7 cellular contexts compared by ENCODE assay signal in genomic region chr21:44196212-44197155, GRCh38. TPM values are rescaled to one million over a fixed set of nuclear protein-coding genes. Genes with fewer than 3 reads are reported as not detected.
DNase-seq lines count a peak whose midpoint lies in the region; ATAC-seq and FAIRE-seq lines count a peak whose summit lies in the region.
"Not testable (repeated sequence)": the region's sequence is repeated elsewhere in the genome, so short reads cannot be mapped to it uniquely, and the experiment has no call there.

No MANE protein-coding gene starts in this region.

- not testable (repeated sequence) for H3K27me3 ChIP-seq in naive thymus-derived CD4-positive, alpha-beta T cell (ENCODE audit: control insufficient read depth in 2 of 2, insufficient read depth in 2 of 2, low read length in 2 of 2)

- not testable (repeated sequence) for H3K27me3 Mint-ChIP-seq in activated CD4-positive, alpha-beta T cell treated with anti-CD3 and anti-CD28 coated beads for 36 hours; naive thymus-derived CD4-positive, alpha-beta T cell

- H3K4me3 ChIP-seq in naive thymus-derived CD4-positive, alpha-beta T cell (ENCODE audit: low read length) = not testable (repeated sequence)

- not testable (repeated sequence) for H3K9me3 ChIP-seq in naive thymus-derived CD4-positive, alpha-beta T cell (ENCODE audit: control insufficient read depth in 2 of 3, low read length in 3 of 3)

- not testable (repeated sequence) for H3K4me1 Mint-ChIP-seq in activated CD4-positive, alpha-beta T cell treated with anti-CD3 and anti-CD28 coated beads for 36 hours; naive thymus-derived CD4-positive, alpha-beta T cell

- H3K27ac Mint-ChIP-seq in activated CD4-positive, alpha-beta T cell treated with anti-CD3 and anti-CD28 coated beads for 36 hours = not testable (repeated sequence)
- peak overlapping the region in 2 of 9 donors; percentile 34 to 83 for H3K27ac Mint-ChIP-seq in naive thymus-derived CD4-positive, alpha-beta T cell

- intact Hi-C loops in activated CD4-positive, alpha-beta T cell treated with anti-CD3 and anti-CD28 coated beads for 36 hours (cut with DNase I, micrococcal nuclease); Right ventricle myocardium inferior (cut with DNase I); naive thymus-derived CD4-positive, alpha-beta T cell (cut with micrococcal nuclease): not testable (repeated sequence)

- H3K36me3 ChIP-seq in naive thymus-derived CD4-positive, alpha-beta T cell (ENCODE audit: control insufficient read depth in 2 of 3, insufficient read depth in 3 of 3, low read length in 3 of 3) = not testable (repeated sequence)

- not testable (repeated sequence) for H3K9me3 Mint-ChIP-seq in activated CD4-positive, alpha-beta T cell treated with anti-CD3 and anti-CD28 coated beads for 36 hours (ENCODE audit: low read depth); naive thymus-derived CD4-positive, alpha-beta T cell

- CTCF ChIA-PET in activated CD4-positive, alpha-beta T cell treated with anti-CD3 and anti-CD28 coated beads for 36 hours (lab: Charles Lee); naive thymus-derived CD4-positive, alpha-beta T cell (lab: Charles Lee): not testable (repeated sequence)

- not testable (repeated sequence) for DNase-seq in GM18507 (ENCODE audit: extremely low spot score, insufficient read length, low read depth); activated CD4-positive, alpha-beta T cell treated with anti-CD3 and anti-CD28 coated beads for 36 hours; Right ventricle myocardium inferior (ENCODE audit: missing footprints)
- DNase-seq in SIG-M5 (lab: John Stamatoyannopoulos, UW) = peak; percentile 13
- DNase-seq in activated naive CD4-positive, alpha-beta T cell treated with anti-CD3 and anti-CD28 coated beads, Interleukin-2, amount 50 U/mL, for 16 hours = peak; percentile 71
- peak in 5 of 9 donors; percentile 57 to 87 (median 70) for DNase-seq in naive thymus-derived CD4-positive, alpha-beta T cell
- DNase-seq in stimulated activated CD4-positive, alpha-beta T cell treated with anti-CD3 and anti-CD28 coated beads, Interleukin-4, amount 100 ng/mL, for 48 hours (ENCODE audit: low read depth in 2 of 2) = peak; percentile 56

- ATAC-seq in activated CD4-positive, alpha-beta T cell treated with anti-CD3 and anti-CD28 coated beads for 36 hours = peak; percentile 69
- peak; percentile 50 for ATAC-seq in Right ventricle myocardium inferior
- ATAC-seq in naive thymus-derived CD4-positive, alpha-beta T cell = peak; percentile 75

- H3K27ac ChIP-seq in naive thymus-derived CD4-positive, alpha-beta T cell (ENCODE audit: low read depth, low read length) = not testable (repeated sequence)

- not testable (repeated sequence) for H3K4me3 Mint-ChIP-seq in activated CD4-positive, alpha-beta T cell treated with anti-CD3 and anti-CD28 coated beads for 36 hours; naive thymus-derived CD4-positive, alpha-beta T cell

- not testable (repeated sequence) for H3K4me1 ChIP-seq in naive thymus-derived CD4-positive, alpha-beta T cell (ENCODE audit: control insufficient read depth in 2 of 2, insufficient read depth in 2 of 2, low read length in 2 of 2)

- POLR2A ChIA-PET in activated CD4-positive, alpha-beta T cell treated with anti-CD3 and anti-CD28 coated beads for 36 hours (lab: Charles Lee); naive thymus-derived CD4-positive, alpha-beta T cell (lab: Charles Lee): not testable (repeated sequence)

- peak; percentile 91 for FAIRE-seq in GM18507 (lab: Jason Lieb, UNC)

- not testable (repeated sequence) for H3K36me3 Mint-ChIP-seq in activated CD4-positive, alpha-beta T cell treated with anti-CD3 and anti-CD28 coated beads for 36 hours (ENCODE audit: low read depth); naive thymus-derived CD4-positive, alpha-beta T cell

RNA-seq across cellular contexts. Expression of gene ICOSLG, which starts 44.3 kb away (rescaled TPM):
- 1 to 10 TPM; 2.4 to 2.8 TPM for total RNA-seq in activated CD4-positive, alpha-beta T cell treated with anti-CD3 and anti-CD28 coated beads for 36 hours
- total RNA-seq in Right ventricle myocardium inferior = 4.9 TPM
- 10 to 100 TPM in 3 of 5 experiments, 1 to 10 TPM in 2; 3.3 to 20.4 (median 10.7) TPM for total RNA-seq in naive thymus-derived CD4-positive, alpha-beta T cell
- 1 to 10 TPM in 1 of 2 donors, under 1 TPM in 1; 0.45 to 3.6 TPM for polyA plus RNA-seq in naive thymus-derived CD4-positive, alpha-beta T cell
